1 cellular context compared by ENCODE assay signal in the genomic region with DNA sequence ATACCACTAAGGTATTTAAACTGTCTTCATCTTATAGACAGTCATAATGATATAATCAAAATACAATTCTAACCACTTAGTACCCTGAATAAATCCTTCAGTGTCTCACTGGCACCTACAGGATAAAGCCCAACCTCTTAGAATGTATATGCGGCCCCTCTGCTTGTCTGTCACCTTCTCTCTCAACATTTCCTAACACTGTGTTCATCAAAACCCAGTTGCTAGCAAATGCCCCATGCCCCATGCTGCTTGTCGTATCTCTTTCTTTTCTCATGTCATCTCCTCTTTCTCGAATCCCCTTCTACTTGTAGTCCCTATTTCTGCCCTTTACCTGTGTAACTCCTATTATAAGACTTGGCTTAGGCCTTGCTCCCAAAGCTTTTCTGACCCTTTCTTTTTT.
TF ChIP-seq lines count a peak whose summit lies in the region.

No MANE protein-coding gene starts in this region.

TF ChIP-seq in endothelial cell of umbilical vein, 7 proteins besides CTCF, POLR2A, EP300 and RAD21 (continued from another document):
- TF ChIP-seq, protein P1, sequence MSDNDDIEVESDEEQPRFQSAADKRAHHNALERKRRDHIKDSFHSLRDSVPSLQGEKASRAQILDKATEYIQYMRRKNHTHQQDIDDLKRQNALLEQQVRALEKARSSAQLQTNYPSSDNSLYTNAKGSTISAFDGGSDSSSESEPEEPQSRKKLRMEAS (IDR thresholded peaks at IDR 0.05; ENCODE audit: insufficient read depth, insufficient read length), result no peak
- TF ChIP-seq MYC (IDR thresholded peaks at IDR 0.05; ENCODE audit: low read depth, low read length), result no peak
- TF ChIP-seq JUN (IDR thresholded peaks at IDR 0.05; ENCODE audit: borderline replicate concordance, insufficient read depth, insufficient read length, low read depth), result no peak
TF ChIP-seq in endothelial cell of umbilical vein: peak in this region for 0.
